Comparison of ENCODE assay signal across 19 cellular contexts in the genomic region with DNA sequence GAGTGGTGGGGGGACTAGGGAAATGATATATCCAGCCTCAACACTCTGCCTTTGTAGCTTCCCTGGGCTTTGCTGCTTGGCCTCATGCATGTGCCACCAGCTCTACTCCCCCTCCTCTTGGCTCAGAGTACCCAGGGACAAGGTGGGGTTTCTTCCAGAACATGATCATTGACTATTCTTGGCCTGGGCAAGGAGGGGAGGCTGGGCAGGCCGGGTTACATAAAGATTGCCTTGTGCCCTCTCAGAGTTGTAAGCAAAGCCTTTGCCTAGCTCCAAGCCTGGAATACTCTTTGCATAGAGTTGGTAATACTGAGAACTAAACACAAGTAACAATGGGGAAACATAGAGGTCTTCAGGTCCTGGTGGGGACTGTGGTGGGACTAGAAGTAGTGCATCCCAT. TPM values are rescaled to one million over a fixed set of nuclear protein-coding genes. Genes with fewer than 3 reads are reported as not detected.
DNase-seq lines count a peak whose midpoint lies in the region; ATAC-seq and TF ChIP-seq lines count a peak whose summit lies in the region.
"Had no signal": no experiment of that assay in that cellular context is flagged by ENCODE, and none has a peak within 500 bp of the region (broad histone marks: within the 10 kb centered on the region; RNA-seq: fewer than 3 reads in every experiment).

No MANE protein-coding gene starts in this region.

- H3K79me2 ChIP-seq in KMS-11 (ENCODE audit: insufficient read depth, low read depth): peaks cover 92% of the 10 kb centered on the region

- H3K27ac ChIP-seq in heart left ventricle (peak overlapping the region in 5 of 12 donors; percentile 28 to 41 (median 37)), right atrium auricular region (no peak overlapping the region), KMS-11 (peak overlapping the region; percentile 99), mesenchymal stem cell (ENCODE audit: low read length, poor library complexity, severe bottlenecking) (no peak overlapping the region), skeletal muscle tissue (ENCODE audit: low read depth, low read length) (peak overlapping the region; percentile 64)

- no peak overlapping the region for H2BK120ac ChIP-seq in mesenchymal stem cell (ENCODE audit: low read depth, low read length)

- H3K27me3 ChIP-seq in heart left ventricle (no peaks in the 10 kb centered on the region), right atrium auricular region (no peaks in the 10 kb centered on the region), KMS-11 (ENCODE audit: insufficient read depth, low read depth) (no peaks in the 10 kb centered on the region), mesenchymal stem cell (ENCODE audit: control insufficient read depth in 1 of 2, insufficient read depth in 1 of 2, low read length in 2 of 2) (no peaks in the 10 kb centered on the region), skeletal muscle tissue (ENCODE audit: control insufficient read depth in 3 of 3, insufficient read depth in 3 of 3, low read length in 3 of 3) (no peaks in the 10 kb centered on the region)

- no peak for DNase-seq in heart left ventricle
- no peak for DNase-seq in right atrium auricular region (ENCODE audit: low spot score)
- no peak for DNase-seq in mesenchymal stem cell
- no peak for DNase-seq in NCI-H446 treated with DMSO at 0.1 percent for 48 hours (lab: John Stamatoyannopoulos, UW)
- DNase-seq: 8988T, DMS53, GDM1, Kasumi-1, NCI-H1694 treated with DMSO at 0.1 percent for 48 hours, NCI-H2081 treated with DMSO at 0.1 percent for 48 hours, NCI-H2171 treated with DMSO at 0.1 percent for 48 hours, NCI-H526, SIG-M5 had no signal

- no peak overlapping the region for H3K23ac ChIP-seq in mesenchymal stem cell (ENCODE audit: low read length in 2 of 2)

- H3K14ac ChIP-seq in mesenchymal stem cell (ENCODE audit: low read length in 2 of 2): no peak overlapping the region

- H3K9ac ChIP-seq in KMS-11 (no peak overlapping the region), mesenchymal stem cell (ENCODE audit: low read length) (no peak overlapping the region), skeletal muscle tissue (ENCODE audit: low read depth in 1 of 3, low read length in 3 of 3) (peak overlapping the region in 2 of 3 donors; percentile 4 to 36)

- H3K9me3 ChIP-seq in heart left ventricle (no peaks in the 10 kb centered on the region), right atrium auricular region (no peaks in the 10 kb centered on the region), mesenchymal stem cell (ENCODE audit: control insufficient read depth, low read length) (no peaks in the 10 kb centered on the region), skeletal muscle tissue (ENCODE audit: control insufficient read depth in 3 of 3, low read length in 3 of 3) (no peaks in the 10 kb centered on the region)
- H3K9me3 ChIP-seq: HAP-1 had no signal

- H4K91ac ChIP-seq in mesenchymal stem cell (ENCODE audit: low read length): no peak overlapping the region

- TF ChIP-seq POLR2A in heart left ventricle (IDR thresholded peaks at IDR 0.05): no peak

- H3K4me3 ChIP-seq in heart left ventricle (no peak overlapping the region), right atrium auricular region (no peak overlapping the region), KMS-11 (IDR thresholded peaks at IDR 0.05; ENCODE audit: insufficient read depth, low read depth, low read length) (no peak overlapping the region), mesenchymal stem cell (ENCODE audit: insufficient read depth in 1 of 2, low read depth in 1 of 2, low read length in 2 of 2) (no peak overlapping the region), skeletal muscle tissue (ENCODE audit: low read length in 3 of 3) (no peak overlapping the region)
- H3K4me3 ChIP-seq: GM23338, HAP-1 had no signal

- peak overlapping the region; percentile 32 for H4K8ac ChIP-seq in mesenchymal stem cell (ENCODE audit: low read length)

- peaks cover 0 to 8% (median 0%) of the 10 kb centered on the region in 9 donors for H3K36me3 ChIP-seq in heart left ventricle
- H3K36me3 ChIP-seq in right atrium auricular region: no peaks in the 10 kb centered on the region
- H3K36me3 ChIP-seq in KMS-11 (ENCODE audit: insufficient read depth): no peaks in the 10 kb centered on the region
- H3K36me3 ChIP-seq in mesenchymal stem cell (ENCODE audit: control insufficient read depth in 1 of 2, insufficient read depth in 2 of 2, low read depth in 1 of 2, low read length in 2 of 2): no peaks in the 10 kb centered on the region
- peaks cover 0 to 5% (median 0%) of the 10 kb centered on the region in 3 donors for H3K36me3 ChIP-seq in skeletal muscle tissue (ENCODE audit: control insufficient read depth in 3 of 3, insufficient read depth in 3 of 3, low read length in 3 of 3)
- H3K36me3 ChIP-seq: HAP-1 had no signal

- H3K4me1 ChIP-seq in heart left ventricle (peaks cover 0 to 64% (median 31%) of the 10 kb centered on the region in 12 donors), right atrium auricular region (peaks cover 0 to 39% of the 10 kb centered on the region in 2 donors), KMS-11 (ENCODE audit: low read depth, poor library complexity, severe bottlenecking) (peaks cover 91% of the 10 kb centered on the region), mesenchymal stem cell (ENCODE audit: control insufficient read depth, insufficient read depth, low read depth, low read length) (no peaks in the 10 kb centered on the region), skeletal muscle tissue (ENCODE audit: control insufficient read depth in 3 of 3, insufficient read depth in 3 of 3, low read length in 3 of 3) (peaks cover 40 to 68% (median 61%) of the 10 kb centered on the region in 3 donors)
- H3K4me1 ChIP-seq: HAP-1 had no signal

- intact Hi-C loops in heart left ventricle (cut with DNase I): no loop called here

- no peak overlapping the region for H2AFZ ChIP-seq in KMS-11 (ENCODE audit: low read depth)
- no peak overlapping the region for H2AFZ ChIP-seq in mesenchymal stem cell (ENCODE audit: low read depth, low read length)
- H2AFZ ChIP-seq: GM23338 had no signal

- H3K79me1 ChIP-seq in mesenchymal stem cell (replicated peaks; ENCODE audit: low read length, poor library complexity, severe bottlenecking): no peaks in the 10 kb centered on the region

- TF ChIP-seq CTCF in heart left ventricle (IDR thresholded peaks at IDR 0.05): no peak
- TF ChIP-seq CTCF in right atrium auricular region (IDR thresholded peaks at IDR 0.05): no peak
- TF ChIP-seq CTCF in KMS-11 (conservative IDR thresholded peaks at IDR 0.05; ENCODE audit: low read depth, low read length): no peak

- H3K4ac ChIP-seq in mesenchymal stem cell (ENCODE audit: low read depth in 1 of 2, low read length in 2 of 2): no peak overlapping the region

- no peak overlapping the region for H2BK5ac ChIP-seq in mesenchymal stem cell (ENCODE audit: low read depth, low read length, poor library complexity, severe bottlenecking)

- peak overlapping the region; percentile 99; the same call in 1 of the 2 replicates for H3K4me2 ChIP-seq in KMS-11
- no peak overlapping the region for H3K4me2 ChIP-seq in mesenchymal stem cell (ENCODE audit: low read length, poor library complexity, severe bottlenecking)
- H3K4me2 ChIP-seq: GM23338 had no signal

- H2BK12ac ChIP-seq in mesenchymal stem cell (ENCODE audit: low read length in 2 of 2): no peak overlapping the region

- no peak overlapping the region for H2AK5ac ChIP-seq in mesenchymal stem cell (ENCODE audit: low read length, severe bottlenecking)

- no peak overlapping the region for H2BK15ac ChIP-seq in mesenchymal stem cell (ENCODE audit: low read depth, poor library complexity, severe bottlenecking)

- no peaks in the 10 kb centered on the region for H4K20me1 ChIP-seq in KMS-11 (ENCODE audit: insufficient read depth)

- peak; percentile 35 to 55 (median 42) for ATAC-seq in heart left ventricle
- no peak for ATAC-seq in HG03095 (IDR thresholded peaks at IDR 0.05; ENCODE audit: unreplicated experiment)
- ATAC-seq in HG02981 (IDR thresholded peaks at IDR 0.05; ENCODE audit: unreplicated experiment): no peak
- ATAC-seq: GM23338 had no signal

- H3K18ac ChIP-seq in mesenchymal stem cell (ENCODE audit: low read depth in 1 of 2, low read length in 2 of 2): no peak overlapping the region

- 27 to 60% (median 46%) methylated on average over 1 of the region's 1 CpG for WGBS in heart left ventricle, 4 donors
- WGBS in mesenchymal stem cell: 94% methylated on average over 1 of the region's 1 CpG

RNA-seq across cellular contexts. Expression of a gene that starts 11.9 kb away (rescaled TPM):
- total RNA-seq in heart left ventricle (1 to 10 TPM; 3.4 to 8.3 (median 6.2) TPM), right atrium auricular region (1 to 10 TPM; 7.3 to 7.7 TPM), skeletal muscle tissue (3.1 TPM)
- 1 to 10 TPM; 1.8 to 4.4 TPM for polyA plus RNA-seq in heart left ventricle
- 0.87 TPM for polyA plus RNA-seq in mesenchymal stem cell (2013, experiment 1 of 2)
- 0.89 TPM for polyA plus RNA-seq in mesenchymal stem cell (2013, experiment 2 of 2)

Comparison
In these comparisons a context has a peak if more than half of its experiments do, and no peak if none do; other contexts are left out.
1. ATAC-seq: peak in heart left ventricle (4 of 4); none in HG03095 (single experiment) and HG02981 (single experiment).
2. H3K27ac ChIP-seq: peak in KMS-11 (single experiment) and skeletal muscle tissue (single experiment); none in right atrium auricular region (0 of 2) and mesenchymal stem cell (single experiment).
3. H3K9ac ChIP-seq: peak in skeletal muscle tissue (2 of 3); none in KMS-11 (single experiment) and mesenchymal stem cell (single experiment).